ENCODE assay signal across 15 cellular contexts in genomic region chr2:28631514-28632206, GRCh38.
A peak's percentile ranks its signal among the peaks of the same experiment; 100 is the strongest.
DNase-seq lines count a peak whose midpoint lies in the region; ATAC-seq and TF ChIP-seq lines count a peak whose summit lies in the region.
"Had no signal": no experiment of that assay in that cellular context is flagged by ENCODE, and none has a peak within 500 bp of the region (broad histone marks: within the 10 kb centered on the region; RNA-seq: fewer than 3 reads in every experiment).

No MANE protein-coding gene starts in this region.

- H3K9me3 ChIP-seq in esophagus muscularis mucosa, result no peaks in the 10 kb centered on the region
- no peaks in the 10 kb centered on the region for H3K9me3 ChIP-seq in naive thymus-derived CD4-positive, alpha-beta T cell (ENCODE audit: control insufficient read depth in 2 of 3, low read length in 3 of 3)
- no peaks in the 10 kb centered on the region for H3K9me3 ChIP-seq in uterus
- H3K9me3 ChIP-seq in endodermal cell (ENCODE audit: control insufficient read depth, low read length), result no peaks in the 10 kb centered on the region
- H3K9me3 ChIP-seq in GM23248 (ENCODE audit: low read depth), result no peaks in the 10 kb centered on the region
- H3K9me3 ChIP-seq: BE2C, Peyer's patch had no signal

- H3F3A ChIP-seq in GM23248 (ENCODE audit: insufficient read depth), result peaks cover 4% of the 10 kb centered on the region; the same call in 1 of the 2 replicates

- H4K20me1 ChIP-seq in GM23248 (ENCODE audit: insufficient read depth), result no peaks in the 10 kb centered on the region

- no peak overlapping the region for H3K4me3 ChIP-seq in esophagus muscularis mucosa
- no peak overlapping the region for H3K4me3 ChIP-seq in naive thymus-derived CD4-positive, alpha-beta T cell (ENCODE audit: low read length)
- no peak overlapping the region for H3K4me3 ChIP-seq in uterus
- H3K4me3 ChIP-seq in endodermal cell (ENCODE audit: low read length), result no peak overlapping the region
- no peak overlapping the region for H3K4me3 ChIP-seq in GM23248
- H3K4me3 ChIP-seq: Peyer's patch had no signal

- no peak overlapping the region for H3K9ac ChIP-seq in endodermal cell (ENCODE audit: extremely low read depth, low read length, poor library complexity, severe bottlenecking)
- H3K9ac ChIP-seq in GM23248, result no peak overlapping the region

- intact Hi-C loops in esophagus muscularis mucosa (cut with DNase I) (no loop called here), uterus (cut with DNase I; ENCODE audit: low total_unique reads) (no loop called here)
- intact Hi-C loops in naive thymus-derived CD4-positive, alpha-beta T cell (cut with micrococcal nuclease), result no loop called here

- H3K9me2 ChIP-seq in GM23248 (ENCODE audit: insufficient read depth), result no peaks in the 10 kb centered on the region

- H3K4me3 Mint-ChIP-seq in activated T-helper 17 cell treated with anti-CD3 and anti-CD28 coated beads, Interleukin-2, amount 50 U/mL, for 72 hours, result no peak overlapping the region
- no peak overlapping the region for H3K4me3 Mint-ChIP-seq in naive thymus-derived CD4-positive, alpha-beta T cell
- H3K4me3 Mint-ChIP-seq in endodermal cell, result no peak overlapping the region
- H3K4me3 Mint-ChIP-seq: H9, IgD-negative memory B cell had no signal

- TF ChIP-seq POLR2A in esophagus muscularis mucosa (IDR thresholded peaks at IDR 0.05; ENCODE audit: low read depth), result no peak
- peak in 1 of 2 donors; percentile 10 for TF ChIP-seq POLR2A in uterus (IDR thresholded peaks at IDR 0.05)

- H3K36me3 Mint-ChIP-seq in activated T-helper 17 cell treated with anti-CD3 and anti-CD28 coated beads, Interleukin-2, amount 50 U/mL, for 72 hours (ENCODE audit: low read depth), result no peaks in the 10 kb centered on the region
- peaks cover 0 to 4% (median 0%) of the 10 kb centered on the region in 5 donors for H3K36me3 Mint-ChIP-seq in naive thymus-derived CD4-positive, alpha-beta T cell
- no peaks in the 10 kb centered on the region for H3K36me3 Mint-ChIP-seq in endodermal cell (ENCODE audit: low read depth)
- H3K36me3 Mint-ChIP-seq: CD8-positive, alpha-beta memory T cell; IgD-negative memory B cell had no signal

- H3K79me2 ChIP-seq in GM23248 (ENCODE audit: insufficient read depth), result no peaks in the 10 kb centered on the region

- no peak overlapping the region for H2AFZ ChIP-seq in GM23248

- H3K9me3 Mint-ChIP-seq in activated T-helper 17 cell treated with anti-CD3 and anti-CD28 coated beads, Interleukin-2, amount 50 U/mL, for 72 hours, result no peaks in the 10 kb centered on the region
- no peaks in the 10 kb centered on the region for H3K9me3 Mint-ChIP-seq in naive thymus-derived CD4-positive, alpha-beta T cell
- no peaks in the 10 kb centered on the region for H3K9me3 Mint-ChIP-seq in endodermal cell
- H3K9me3 Mint-ChIP-seq: CD8-positive, alpha-beta memory T cell; H9; IgD-negative memory B cell had no signal

- ATAC-seq in activated T-helper 17 cell treated with anti-CD3 and anti-CD28 coated beads, Interleukin-2, amount 50 U/mL, for 72 hours (replicated peaks), result no peak
- ATAC-seq in naive thymus-derived CD4-positive, alpha-beta T cell, result no peak

- TF ChIP-seq EP300 in esophagus muscularis mucosa (IDR thresholded peaks at IDR 0.05), result no peak

- H3K27me3 Mint-ChIP-seq in activated T-helper 17 cell treated with anti-CD3 and anti-CD28 coated beads, Interleukin-2, amount 50 U/mL, for 72 hours, result no peaks in the 10 kb centered on the region
- no peaks in the 10 kb centered on the region for H3K27me3 Mint-ChIP-seq in naive thymus-derived CD4-positive, alpha-beta T cell
- H3K27me3 Mint-ChIP-seq in endodermal cell (ENCODE audit: insufficient read depth), result no peaks in the 10 kb centered on the region

- no peaks in the 10 kb centered on the region for H3K36me3 ChIP-seq in esophagus muscularis mucosa
- no peaks in the 10 kb centered on the region for H3K36me3 ChIP-seq in naive thymus-derived CD4-positive, alpha-beta T cell (ENCODE audit: control insufficient read depth in 2 of 3, insufficient read depth in 3 of 3, low read length in 3 of 3)
- H3K36me3 ChIP-seq in uterus, result no peaks in the 10 kb centered on the region
- no peaks in the 10 kb centered on the region for H3K36me3 ChIP-seq in endodermal cell (ENCODE audit: control insufficient read depth, insufficient read depth, low read length)
- no peaks in the 10 kb centered on the region for H3K36me3 ChIP-seq in GM23248 (ENCODE audit: low read depth)
- H3K36me3 ChIP-seq: BE2C, Peyer's patch had no signal

- in situ Hi-C loops in GM23248 (cut with MboI), result no loop called here

- H3K4me2 ChIP-seq in GM23248 (ENCODE audit: unreplicated experiment), result no peak overlapping the region

- peaks cover 9% of the 10 kb centered on the region for H3K4me1 Mint-ChIP-seq in activated T-helper 17 cell treated with anti-CD3 and anti-CD28 coated beads, Interleukin-2, amount 50 U/mL, for 72 hours
- peaks cover 0 to 17% (median 15%) of the 10 kb centered on the region in 7 donors for H3K4me1 Mint-ChIP-seq in naive thymus-derived CD4-positive, alpha-beta T cell
- peaks cover 4% of the 10 kb centered on the region for H3K4me1 Mint-ChIP-seq in endodermal cell

- H3K27me3 ChIP-seq in esophagus muscularis mucosa (no peaks in the 10 kb centered on the region), uterus (no peaks in the 10 kb centered on the region), endodermal cell (ENCODE audit: control insufficient read depth, insufficient read depth, low read length, poor library complexity, severe bottlenecking) (no peaks in the 10 kb centered on the region), GM23248 (replicated peaks; ENCODE audit: insufficient read depth) (no peaks in the 10 kb centered on the region)
- H3K27me3 ChIP-seq in naive thymus-derived CD4-positive, alpha-beta T cell (ENCODE audit: control insufficient read depth in 2 of 2, insufficient read depth in 2 of 2, low read length in 2 of 2), result no peaks in the 10 kb centered on the region
- H3K27me3 ChIP-seq: BE2C, Peyer's patch had no signal

- DNase-seq in esophagus muscularis mucosa (ENCODE audit: extremely low spot score) (no peak), uterus (peak in 1 of 2 donors; percentile 40), endodermal cell (no peak), SKM-1 (lab: John Stamatoyannopoulos, UW; ENCODE audit: unreplicated experiment) (no peak), GM23248 (no peak)
- DNase-seq in naive thymus-derived CD4-positive, alpha-beta T cell, result no peak
- DNase-seq: BE2C; CD8-positive, alpha-beta memory T cell; H9; NCI-H2081; NCI-H510A treated with DMSO at 0.1 percent for 48 hours; Peyer's patch; Right ventricle myocardium superior had no signal

- H3K4me1 ChIP-seq in esophagus muscularis mucosa (peaks cover 49 to 98% (median 94%) of the 10 kb centered on the region in 4 donors), uterus (peaks cover 17 to 22% of the 10 kb centered on the region in 2 donors), endodermal cell (ENCODE audit: control insufficient read depth, insufficient read depth, low read length) (no peaks in the 10 kb centered on the region), GM23248 (ENCODE audit: insufficient read depth) (peaks cover 23% of the 10 kb centered on the region)
- peaks cover 0 to 7% of the 10 kb centered on the region in 2 donors for H3K4me1 ChIP-seq in naive thymus-derived CD4-positive, alpha-beta T cell (ENCODE audit: control insufficient read depth in 2 of 2, insufficient read depth in 2 of 2, low read length in 2 of 2)
- H3K4me1 ChIP-seq: BE2C had no signal

- H3K27ac Mint-ChIP-seq in activated T-helper 17 cell treated with anti-CD3 and anti-CD28 coated beads, Interleukin-2, amount 50 U/mL, for 72 hours, result peak overlapping the region; percentile 4
- H3K27ac Mint-ChIP-seq in naive thymus-derived CD4-positive, alpha-beta T cell, result peak overlapping the region in 5 of 9 donors; percentile 25 to 72 (median 43)
- no peak overlapping the region for H3K27ac Mint-ChIP-seq in endodermal cell

- TF ChIP-seq CTCF in esophagus muscularis mucosa (IDR thresholded peaks at IDR 0.05), result no peak
- TF ChIP-seq CTCF in uterus (IDR thresholded peaks at IDR 0.05), result no peak
- no peak for TF ChIP-seq CTCF in endodermal cell (conservative IDR thresholded peaks at IDR 0.05)

- peak overlapping the region; percentile 92 to 98 (median 96) for H3K27ac ChIP-seq in esophagus muscularis mucosa (replicated peaks in 1 of 4)
- no peak overlapping the region for H3K27ac ChIP-seq in naive thymus-derived CD4-positive, alpha-beta T cell (ENCODE audit: low read depth, low read length)
- peak overlapping the region; percentile 90 to 98 for H3K27ac ChIP-seq in uterus
- no peak overlapping the region for H3K27ac ChIP-seq in endodermal cell (ENCODE audit: low read depth, low read length)
- no peak overlapping the region for H3K27ac ChIP-seq in GM23248

- 74% methylated on average over 9 of the region's 11 CpGs for WGBS in esophagus muscularis mucosa
- 93 to 98% methylated on average over 7 to 11 of the region's 11 CpGs for WGBS in endodermal cell (ENCODE audit: insufficient coverage in 1 of 2, insufficient read length in 1 of 2), 2 experiments
- WGBS in GM23248 (ENCODE audit: low coverage in 1 of 2, low lambda C conversion rate in 2 of 2, missing lambda C conversion rate in 2 of 2), 2 experiments, result 76 to 77% methylated on average over 11 of the region's 11 CpGs

- POLR2A ChIA-PET in naive thymus-derived CD4-positive, alpha-beta T cell (lab: Charles Lee), result interaction anchor here (0.7 to 1.0 kb wide), 2 partner anchors 37 to 380 kb away, joined by 3 read pairs; no protein-coding TSS in a partner anchor

- CTCF ChIA-PET in naive thymus-derived CD4-positive, alpha-beta T cell (lab: Charles Lee), result interaction anchor here (0.6 to 2.7 kb wide), 2 partner anchors 13 to 37 kb away, joined by 3 to 11 read pairs; no protein-coding TSS in a partner anchor

Comparison
In these comparisons a context has a peak if more than half of its experiments do, and no peak if none do; other contexts are left out.
1. H3K27ac ChIP-seq: peak in esophagus muscularis mucosa (4 of 4) and uterus (2 of 2); none in naive thymus-derived CD4-positive, alpha-beta T cell (single experiment), endodermal cell (single experiment) and GM23248 (single experiment).